ENCODE assay signal across 18 cellular contexts in genomic region chr14:105116451-105117256, GRCh38.
"Had no signal": no experiment of that assay in that cellular context is flagged by ENCODE, and none has a peak within 500 bp of the region (broad histone marks: within the 10 kb centered on the region; RNA-seq: fewer than 3 reads in every experiment).

No MANE protein-coding gene starts in this region.

- H3K36me3 ChIP-seq: right atrium auricular region, upper lobe of right lung had no signal

- H3K4me3 Mint-ChIP-seq: activated T-cell treated with anti-CD3 and anti-CD28 coated beads, Interleukin-2, amount 50 U/mL, for 24 hours; stimulated activated naive CD8-positive, alpha-beta T cell treated with anti-CD3 and anti-CD28 coated beads, Interleukin-15, amount 100 ng/mL, for 72 hours had no signal

- ATAC-seq: body of pancreas; stimulated activated naive CD8-positive, alpha-beta T cell treated with anti-CD3 and anti-CD28 coated beads, Interleukin-15, amount 100 ng/mL, for 72 hours; upper lobe of right lung had no signal

- H3K9me3 ChIP-seq: body of pancreas, upper lobe of right lung had no signal

- H3K4me3 ChIP-seq: body of pancreas, lung, right atrium auricular region, skin epidermis, upper lobe of right lung had no signal

- H3K4me1 Mint-ChIP-seq: stimulated activated naive CD8-positive, alpha-beta T cell treated with anti-CD3 and anti-CD28 coated beads, Interleukin-15, amount 100 ng/mL, for 72 hours had no signal

- H3K27ac Mint-ChIP-seq: activated T-cell treated with anti-CD3 and anti-CD28 coated beads, Interleukin-2, amount 50 U/mL, for 24 hours; activated T-helper 2 cell treated with anti-CD3 and anti-CD28 coated beads, Interferon-gamma antibody, Interleukin-2, Interleukin-4, amounts not matched to agents 10 μg/mL and 5 μg/mL and 100 μg/mL, durations not matched to agents 14 hours and 24 hours and 36 hours; progenitor cell of endocrine pancreas had no signal

- H3K27ac ChIP-seq: body of pancreas, right atrium auricular region, upper lobe of right lung had no signal

- H3K27me3 Mint-ChIP-seq: progenitor cell of endocrine pancreas had no signal

- H3K27me3 ChIP-seq: body of pancreas, right atrium auricular region, upper lobe of right lung had no signal

- H3K4me1 ChIP-seq: right atrium auricular region, upper lobe of right lung had no signal

- DNase-seq: activated CD4-positive, alpha-beta T cell treated with anti-CD3 and anti-CD28 coated beads, Interleukin-2, amount 50 U/mL, for 48 hours; activated naive CD4-positive, alpha-beta T cell treated with Interleukin-2 at 50 U/mL for 16 hours; activated T-cell treated with anti-CD3 and anti-CD28 coated beads, Interleukin-2, amount 50 U/mL, for 24 hours; body of pancreas; erythroblast; foreskin melanocyte; glutamatergic neuron; midbrain; occipital lobe; stimulated activated CD4-positive, alpha-beta T cell treated with anti-CD3 and anti-CD28 coated beads, Interleukin-15, amount 100 ng/mL, for 24 hours; stimulated activated CD4-positive, alpha-beta T cell treated with anti-CD3 and anti-CD28 coated beads, Interleukin-2, amount 100 ng/mL, for 48 hours; stimulated activated naive CD8-positive, alpha-beta T cell treated with anti-CD3 and anti-CD28 coated beads, Interleukin-15, amount 100 ng/mL, for 72 hours; upper lobe of right lung had no signal
